ENCODE assay signal across 10 cellular contexts in the genomic region with DNA sequence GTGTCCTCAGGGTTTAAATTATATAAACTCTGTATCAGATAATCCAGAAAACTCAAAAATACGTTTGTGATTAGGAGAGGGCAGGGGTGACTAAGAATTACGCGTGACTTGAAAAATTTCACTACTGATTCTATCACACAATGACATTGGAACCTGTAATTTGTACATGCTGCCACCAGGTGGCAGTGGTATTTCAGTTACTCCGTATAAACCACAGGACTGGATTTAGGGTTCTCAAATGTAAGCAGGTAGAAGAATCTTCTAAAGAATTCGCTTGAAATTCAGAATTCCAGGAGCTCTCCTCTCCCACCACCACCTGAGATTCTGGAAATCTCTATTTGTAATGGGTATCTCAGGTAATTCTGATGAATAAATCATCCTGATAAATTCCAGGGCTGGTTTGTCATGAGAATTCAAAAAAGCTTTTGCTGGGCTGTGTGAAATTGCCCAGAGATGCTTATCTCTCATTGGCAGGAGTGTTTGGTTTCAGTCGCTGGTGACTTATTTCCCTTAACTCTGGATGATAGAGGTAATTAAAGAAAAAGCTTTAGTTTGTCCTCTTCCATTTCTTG. TPM values are rescaled to one million over a fixed set of nuclear protein-coding genes. Genes with fewer than 3 reads are reported as not detected.
A peak's percentile ranks its signal among the peaks of the same experiment; 100 is the strongest.
DNase-seq lines count a peak whose midpoint lies in the region; ATAC-seq and TF ChIP-seq lines count a peak whose summit lies in the region.
"Had no signal": no experiment of that assay in that cellular context is flagged by ENCODE, and none has a peak within 500 bp of the region (broad histone marks: within the 10 kb centered on the region; RNA-seq: fewer than 3 reads in every experiment).

No MANE protein-coding gene starts in this region.

- in situ Hi-C loops in ACHN (cut with HindIII; ENCODE audit: low pct_ligation_motif_present, low pct_unique_long_range_greater_than_20kb, low sequenced_read_pairs), result no loop called here

- peak; percentile 64 for TF ChIP-seq CTCF in GM12873 (IDR thresholded peaks at IDR 0.05; ENCODE audit: insufficient read depth, low read depth, low read length, missing control alignments)
- peak; percentile 92 for TF ChIP-seq CTCF in endodermal cell (conservative IDR thresholded peaks at IDR 0.05)

- peaks cover 4% of the 10 kb centered on the region; the same call in 1 of the 2 replicates for H3K27me3 ChIP-seq in SJCRH30
- H3K27me3 ChIP-seq in endodermal cell (ENCODE audit: control insufficient read depth, insufficient read depth, low read length, poor library complexity, severe bottlenecking), result no peaks in the 10 kb centered on the region

- H3K9me3 ChIP-seq in SJCRH30 (replicated peaks) (no peaks in the 10 kb centered on the region), endodermal cell (ENCODE audit: control insufficient read depth, low read length) (no peaks in the 10 kb centered on the region)

- no peaks in the 10 kb centered on the region for H3K4me1 ChIP-seq in SJCRH30
- no peaks in the 10 kb centered on the region for H3K4me1 ChIP-seq in endodermal cell (ENCODE audit: control insufficient read depth, insufficient read depth, low read length)

- no peak overlapping the region for H3K9ac ChIP-seq in endodermal cell (ENCODE audit: extremely low read depth, low read length, poor library complexity, severe bottlenecking)

- H3K9me3 Mint-ChIP-seq in endodermal cell, result no peaks in the 10 kb centered on the region

- H3K4me3 ChIP-seq in SJCRH30 (no peak overlapping the region), endodermal cell (ENCODE audit: low read length) (no peak overlapping the region)

- H3K27ac ChIP-seq in SJCRH30 (no peak overlapping the region), endodermal cell (ENCODE audit: low read depth, low read length) (no peak overlapping the region)

- WGBS in endodermal cell (ENCODE audit: insufficient coverage in 1 of 2, insufficient read length in 1 of 2), 2 experiments, result 30 to 42% methylated on average over 2 to 5 of the region's 6 CpGs

- H3K36me3 Mint-ChIP-seq in endodermal cell (ENCODE audit: low read depth), result no peaks in the 10 kb centered on the region

- no peaks in the 10 kb centered on the region for H3K27me3 Mint-ChIP-seq in endodermal cell (ENCODE audit: insufficient read depth)

- no peaks in the 10 kb centered on the region for H3K4me1 Mint-ChIP-seq in endodermal cell

- H3K27ac Mint-ChIP-seq in endodermal cell, result no peak overlapping the region

- no peak for ATAC-seq in GM19324 (IDR thresholded peaks at IDR 0.05; ENCODE audit: low FRiP score, unreplicated experiment)
- ATAC-seq in GM18511 (IDR thresholded peaks at IDR 0.05; ENCODE audit: unreplicated experiment), result no peak

- DNase-seq in ACHN (peak; percentile 34), SJCRH30 (peak; percentile 31 to 69), endodermal cell (peak; percentile 83), NCI-H2171 (lab: John Stamatoyannopoulos, UW) (no peak)
- DNase-seq in stimulated activated CD4-positive, alpha-beta T cell treated with anti-CD3 and anti-CD28 coated beads, Interleukin-4, amount 100 ng/mL, for 24 hours, result peak; percentile 44

- no peak overlapping the region for H3K4me3 Mint-ChIP-seq in endodermal cell

- H3K36me3 ChIP-seq in SJCRH30 (no peaks in the 10 kb centered on the region), endodermal cell (ENCODE audit: control insufficient read depth, insufficient read depth, low read length) (no peaks in the 10 kb centered on the region)

RNA-seq across cellular contexts. Expression of gene KRTAP7-1, which starts 1.7 kb away (rescaled TPM):
- not detected in 2 replicates for total RNA-seq in SJCRH30 (2014; rRNA removed; shearing (Covaris generic))
- total RNA-seq in endodermal cell, result not detected
- polyA plus RNA-seq in endodermal cell (2013, experiment 1 of 2), result not detected
- polyA plus RNA-seq in endodermal cell (2013, experiment 2 of 2), result not detected
- total RNA-seq: endothelial cell of umbilical vein, subcutaneous adipose tissue had no signal
- polyA plus RNA-seq: endothelial cell of umbilical vein had no signal

RNA-seq across cellular contexts. Expression of gene KRTAP8-1, which starts 18.2 kb away (rescaled TPM):
- not detected in 2 replicates for total RNA-seq in SJCRH30 (2014; rRNA removed; shearing (Covaris generic))
- not detected for total RNA-seq in endodermal cell
- not detected for polyA plus RNA-seq in endodermal cell (2013, experiment 1 of 2)
- polyA plus RNA-seq in endodermal cell (2013, experiment 2 of 2), result not detected
- total RNA-seq: endothelial cell of umbilical vein, subcutaneous adipose tissue had no signal
- polyA plus RNA-seq: endothelial cell of umbilical vein had no signal

RNA-seq across cellular contexts. Expression of gene KRTAP11-1, which starts 50.1 kb away (rescaled TPM):
- not detected in 2 replicates for total RNA-seq in SJCRH30 (2014; rRNA removed; shearing (Covaris generic))
- total RNA-seq in endodermal cell, result not detected
- not detected for polyA plus RNA-seq in endodermal cell (2013, experiment 1 of 2)
- polyA plus RNA-seq in endodermal cell (2013, experiment 2 of 2), result not detected
- total RNA-seq: endothelial cell of umbilical vein, subcutaneous adipose tissue had no signal
- polyA plus RNA-seq: endothelial cell of umbilical vein had no signal
